In the genomic region with DNA sequence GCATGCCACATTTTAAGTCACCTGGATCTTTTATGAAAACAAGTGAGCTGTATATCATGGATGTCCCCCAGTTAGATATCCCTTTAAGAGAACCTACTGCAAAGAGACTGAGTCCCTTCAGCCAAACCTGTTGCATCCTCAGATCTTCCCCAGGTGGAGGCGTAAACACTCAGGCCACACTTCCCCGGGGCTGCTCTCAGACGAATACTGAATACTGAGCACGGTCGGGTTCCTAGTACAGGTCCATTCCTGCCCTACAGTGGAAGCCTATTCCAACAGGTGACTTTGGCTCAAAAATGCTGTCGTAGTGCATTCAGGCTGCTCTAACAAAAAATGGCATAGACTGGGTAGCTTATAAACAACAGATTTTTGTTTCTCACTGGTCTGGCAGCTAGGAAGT, we compare ENCODE assay signal across 22 cellular contexts.
"Had no signal": no experiment of that assay in that cellular context is flagged by ENCODE, and none has a peak within 500 bp of the region (broad histone marks: within the 10 kb centered on the region; RNA-seq: fewer than 3 reads in every experiment).

No MANE protein-coding gene starts in this region.

- H3K4me3 ChIP-seq: cardiac muscle cell, colonic mucosa, MG63 had no signal

- H3K4me1 ChIP-seq: colonic mucosa had no signal

- H3K27ac Mint-ChIP-seq: activated CD4-positive, alpha-beta memory T cell treated with anti-CD3 and anti-CD28 coated beads for 36 hours; activated CD4-positive, alpha-beta T cell treated with anti-CD3 and anti-CD28 coated beads, Interleukin-2, amount 10 ng/mL, durations not matched to agents 7 days and 5 days; activated naive CD4-positive, alpha-beta T cell treated with anti-CD3 and anti-CD28 coated beads, Interleukin-2, amount 10 ng/mL, durations not matched to agents 7 days and 5 days; activated naive CD8-positive, alpha-beta T cell treated with anti-CD3 and anti-CD28 coated beads for 36 hours; activated T-helper 17 cell treated with anti-CD3 and anti-CD28 coated beads, Interleukin-2, amount 50 U/mL, for 72 hours; T-helper 17 cell had no signal

- DNase-seq: activated CD4-positive, alpha-beta memory T cell treated with anti-CD3 and anti-CD28 coated beads for 36 hours; activated CD4-positive, alpha-beta T cell treated with anti-CD3 and anti-CD28 coated beads, Interleukin-2, amount 10 ng/mL, durations not matched to agents 7 days and 5 days; activated CD4-positive, CD25-positive, alpha-beta regulatory T cell; activated CD8-positive, alpha-beta memory T cell treated with anti-CD3 and anti-CD28 coated beads for 24 hours; activated gamma-delta T cell; activated naive CD4-positive, alpha-beta T cell treated with anti-CD3 and anti-CD28 coated beads, Interleukin-2, amount 10 ng/mL, durations not matched to agents 7 days and 5 days; activated naive CD8-positive, alpha-beta T cell treated with anti-CD3 and anti-CD28 coated beads for 36 hours; activated T-cell treated with anti-CD3 and anti-CD28 coated beads, Interleukin-2, amount 50 U/mL, for 48 hours; brain microvascular endothelial cell; cerebellar nuclear complex; colonic mucosa; MG63; NCI-H1105; NCI-H1436; NCI-H1694 treated with DMSO at 0.1 percent for 48 hours; NCI-H2029 treated with DMSO at 0.1 percent for 48 hours; NCI-H510A treated with DMSO at 0.1 percent for 48 hours; SIG-M5; T-helper 17 cell; T1000 had no signal

- H3K27ac ChIP-seq: brain microvascular endothelial cell, cardiac muscle cell, colonic mucosa had no signal

- H3K27me3 ChIP-seq: brain microvascular endothelial cell, cardiac muscle cell, colonic mucosa, MG63 had no signal

- H3K36me3 ChIP-seq: brain microvascular endothelial cell, cardiac muscle cell, colonic mucosa, MG63 had no signal

- ATAC-seq: activated T-helper 17 cell treated with anti-CD3 and anti-CD28 coated beads, Interleukin-2, amount 50 U/mL, for 72 hours; T-helper 17 cell had no signal

- H3K9me3 Mint-ChIP-seq: activated CD4-positive, alpha-beta memory T cell treated with anti-CD3 and anti-CD28 coated beads for 36 hours; activated CD4-positive, alpha-beta T cell treated with anti-CD3 and anti-CD28 coated beads, Interleukin-2, amount 10 ng/mL, durations not matched to agents 7 days and 5 days; activated naive CD8-positive, alpha-beta T cell treated with anti-CD3 and anti-CD28 coated beads for 36 hours had no signal

- H3K4me1 Mint-ChIP-seq: activated naive CD4-positive, alpha-beta T cell treated with anti-CD3 and anti-CD28 coated beads, Interleukin-2, amount 10 ng/mL, durations not matched to agents 7 days and 5 days; activated T-helper 17 cell treated with anti-CD3 and anti-CD28 coated beads, Interleukin-2, amount 50 U/mL, for 72 hours; T-helper 17 cell had no signal

- H3K36me3 Mint-ChIP-seq: activated CD4-positive, alpha-beta memory T cell treated with anti-CD3 and anti-CD28 coated beads for 36 hours; activated naive CD4-positive, alpha-beta T cell treated with anti-CD3 and anti-CD28 coated beads, Interleukin-2, amount 10 ng/mL, durations not matched to agents 7 days and 5 days; activated naive CD8-positive, alpha-beta T cell treated with anti-CD3 and anti-CD28 coated beads for 36 hours had no signal

- H3K27me3 Mint-ChIP-seq: activated CD4-positive, alpha-beta memory T cell treated with anti-CD3 and anti-CD28 coated beads for 36 hours; activated CD4-positive, alpha-beta T cell treated with anti-CD3 and anti-CD28 coated beads, Interleukin-2, amount 10 ng/mL, durations not matched to agents 7 days and 5 days; activated naive CD4-positive, alpha-beta T cell treated with anti-CD3 and anti-CD28 coated beads, Interleukin-2, amount 10 ng/mL, durations not matched to agents 7 days and 5 days; activated naive CD8-positive, alpha-beta T cell treated with anti-CD3 and anti-CD28 coated beads for 36 hours; activated T-helper 17 cell treated with anti-CD3 and anti-CD28 coated beads, Interleukin-2, amount 50 U/mL, for 72 hours; T-helper 17 cell had no signal

- H3K9me3 ChIP-seq: colonic mucosa, MG63 had no signal

- H3K4me3 Mint-ChIP-seq: activated CD4-positive, alpha-beta memory T cell treated with anti-CD3 and anti-CD28 coated beads for 36 hours; activated CD4-positive, alpha-beta T cell treated with anti-CD3 and anti-CD28 coated beads, Interleukin-2, amount 10 ng/mL, durations not matched to agents 7 days and 5 days; activated naive CD4-positive, alpha-beta T cell treated with anti-CD3 and anti-CD28 coated beads, Interleukin-2, amount 10 ng/mL, durations not matched to agents 7 days and 5 days; activated naive CD8-positive, alpha-beta T cell treated with anti-CD3 and anti-CD28 coated beads for 36 hours; activated T-helper 17 cell treated with anti-CD3 and anti-CD28 coated beads, Interleukin-2, amount 50 U/mL, for 72 hours; T-helper 17 cell had no signal
